ENCODE assay signal across 1 cellular context in the genomic region with DNA sequence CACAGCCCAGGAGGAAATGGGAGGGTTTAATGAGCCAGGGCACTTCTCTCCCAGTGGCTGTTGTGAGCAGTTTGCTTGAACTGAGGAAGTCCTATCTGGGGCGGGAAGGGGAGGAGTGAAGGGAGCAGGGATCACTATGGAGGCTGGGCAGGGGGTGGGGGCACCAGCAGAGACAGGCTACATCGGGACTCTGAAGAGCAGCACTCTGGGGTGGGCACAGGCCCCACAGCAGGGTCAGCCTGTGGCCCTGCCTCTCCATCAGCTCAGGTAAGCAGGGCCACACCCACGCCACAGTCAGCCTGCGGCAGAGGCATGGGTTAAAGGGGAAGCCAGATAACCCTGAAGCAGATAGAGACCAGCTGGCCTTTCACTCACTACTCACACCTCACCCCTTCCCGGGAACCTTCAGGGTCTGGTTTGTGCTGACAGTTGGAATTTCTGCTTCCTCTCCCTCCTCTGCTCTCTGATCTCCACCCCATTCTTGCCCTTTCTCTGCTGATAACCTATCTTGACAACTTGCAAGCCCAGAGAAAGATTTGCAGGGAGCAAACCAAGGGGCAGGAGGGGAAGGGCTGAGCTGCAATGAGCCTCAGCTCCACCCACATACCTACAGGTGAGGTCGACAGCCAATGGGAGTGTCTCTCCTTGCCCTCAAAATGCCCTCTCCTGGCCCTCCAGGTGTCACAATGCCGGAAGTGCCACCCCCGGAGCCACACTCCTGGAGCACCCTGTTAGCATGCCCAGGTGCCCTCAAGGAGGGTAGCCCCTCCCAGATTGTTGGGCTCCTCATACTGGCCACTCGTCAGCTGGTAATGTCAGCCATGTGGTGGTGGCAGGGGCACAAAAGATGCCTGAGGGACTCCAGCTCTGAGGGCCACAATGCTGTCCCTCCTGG.
TF ChIP-seq lines count a peak whose summit lies in the region.

No MANE protein-coding gene starts in this region.

TF ChIP-seq in IMR-90, 13 proteins besides CTCF, POLR2A, EP300 and RAD21 (continued from another document):
- no peak for TF ChIP-seq CHD1 (IDR thresholded peaks at IDR 0.05; ENCODE audit: low read depth, low read length)
TF ChIP-seq in IMR-90: peak in this region for 0.
